ENCODE assay signal across 15 cellular contexts in the genomic region with DNA sequence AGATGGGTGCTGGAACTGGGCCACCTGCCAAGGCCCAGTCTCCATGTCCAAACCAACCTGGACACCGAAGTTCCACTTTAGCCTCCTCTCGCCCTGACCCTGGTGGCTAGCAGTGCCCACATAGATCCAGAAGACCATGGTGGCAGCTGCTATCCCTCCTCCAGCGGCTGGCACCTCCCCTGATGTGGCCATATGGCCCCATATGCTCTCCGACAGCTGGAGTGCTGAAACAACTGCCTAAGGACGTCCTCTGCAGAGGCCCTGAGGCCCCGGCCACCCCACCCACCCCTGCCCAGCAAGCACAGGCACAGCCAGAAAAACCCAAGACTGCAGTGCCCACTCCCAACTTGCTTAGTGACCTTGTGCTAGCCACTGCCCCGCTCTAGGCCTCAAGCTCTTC.
DNase-seq lines count a peak whose midpoint lies in the region; ATAC-seq, FAIRE-seq and TF ChIP-seq lines count a peak whose summit lies in the region.
"Had no signal": no experiment of that assay in that cellular context is flagged by ENCODE, and none has a peak within 500 bp of the region (broad histone marks: within the 10 kb centered on the region; RNA-seq: fewer than 3 reads in every experiment).

No MANE protein-coding gene starts in this region.

- peaks cover 15 to 28% (median 24%) of the 10 kb centered on the region in 4 experiments for H3K27me3 ChIP-seq in H1 (replicated peaks in 1 of 4; ENCODE audit: control insufficient read depth in 3 of 4, extremely low read depth in 1 of 4, insufficient read depth in 3 of 4, low read length in 3 of 4)

- CTCF ChIA-PET in HEK293 (lab: Yijun Ruan, JAX) (interaction anchor here (0.6 to 0.7 kb wide), 2 partner anchors 181 to 691 kb away, joined by 4 to 5 read pairs; no protein-coding TSS in a partner anchor), H1 (lab: Charles Lee; ENCODE audit: partially characterized antibody) (interaction anchor here (0.8 to 1.4 kb wide), 2 partner anchors 24 to 30 kb away, joined by 3 to 5 read pairs; no protein-coding TSS in a partner anchor)

- H3K4ac ChIP-seq in H1 (replicated peaks; ENCODE audit: insufficient read length, low read depth, low read length), result no peak overlapping the region

- DNase-seq in NCI-H2171 (lab: John Stamatoyannopoulos, UW) (peak; percentile 47), H1 (ENCODE audit: low read depth in 1 of 2, low spot score in 2 of 2) (no peak), type B pancreatic cell (ENCODE audit: extremely low spot score, unreplicated experiment) (no peak), NCI-H2081 (lab: John Stamatoyannopoulos, UW) (no peak)
- DNase-seq: CD4-positive, alpha-beta memory T cell; DND-41; GDM1 had no signal

- H3K23me2 ChIP-seq in H1 (ENCODE audit: low read depth, low read length), result peaks cover 14% of the 10 kb centered on the region; the same call in 1 of the 2 replicates

- FAIRE-seq in H1 (lab: Jason Lieb, UNC), result no peak
- FAIRE-seq: A204.1, H54 had no signal

- H3K9me3 Mint-ChIP-seq in type B pancreatic cell, result no peaks in the 10 kb centered on the region
- H3K9me3 Mint-ChIP-seq: CD4-positive, alpha-beta memory T cell had no signal

- TF ChIP-seq EP300 in H1 (IDR thresholded peaks at IDR 0.05; ENCODE audit: borderline replicate concordance in 1 of 2, low read depth in 2 of 2, low read length in 2 of 2), result no peak

- ATAC-seq in HG03139 (IDR thresholded peaks at IDR 0.05; ENCODE audit: unreplicated experiment) (no peak), HG03175 (IDR thresholded peaks at IDR 0.05; ENCODE audit: unreplicated experiment) (no peak)
- ATAC-seq: HCT116 had no signal

- 100% methylated on average over 5 of the region's 7 CpGs; no CpG with 5 or more reads in 1 of the 2 experiments for WGBS in H1 (ENCODE audit: extremely low coverage in 1 of 2, insufficient coverage in 1 of 2, insufficient read length in 1 of 2, insufficient replicate concordance in 2 of 2, low coverage in 1 of 2, low lambda C conversion rate in 2 of 2, missing lambda C conversion rate in 1 of 2), 2 experiments

- TF ChIP-seq RAD21 in H1 (IDR thresholded peaks at IDR 0.05 in 1 of 2, conservative IDR thresholded peaks at IDR 0.05 in 1 of 2; ENCODE audit: low read depth in 2 of 2, low read length in 2 of 2), result no peak

- H3K36me3 ChIP-seq in HEK293 (ENCODE audit: control insufficient read depth in 2 of 2, insufficient read depth in 1 of 2, low read length in 2 of 2) (no peaks in the 10 kb centered on the region), H1 (ENCODE audit: control insufficient read depth in 2 of 4, insufficient read depth in 4 of 4, low read length in 3 of 4) (no peaks in the 10 kb centered on the region)

- no peaks in the 10 kb centered on the region for H3K36me3 Mint-ChIP-seq in type B pancreatic cell
- H3K36me3 Mint-ChIP-seq: CD4-positive, alpha-beta memory T cell; IgD-negative memory B cell had no signal

- POLR2A ChIA-PET in HEK293 (lab: Yijun Ruan, JAX), result no interaction called here
- POLR2A ChIA-PET in H1 (lab: Charles Lee; ENCODE audit: partially characterized antibody), result no interaction called here

- no peak overlapping the region for H3K4me2 ChIP-seq in H1 (ENCODE audit: insufficient read depth in 1 of 2, low read depth in 2 of 2, low read length in 2 of 2)

- H3K9ac ChIP-seq in H1 (replicated peaks in 1 of 4; ENCODE audit: extremely low read depth in 1 of 4, low read depth in 3 of 4, low read length in 3 of 4), result no peak overlapping the region

- no peak overlapping the region for H3K23ac ChIP-seq in H1 (ENCODE audit: insufficient read length)

- H4K91ac ChIP-seq in H1 (replicated peaks; ENCODE audit: insufficient read length, low read length), result no peak overlapping the region

- H4K20me1 ChIP-seq in H1 (replicated peaks in 1 of 2; ENCODE audit: control insufficient read depth in 1 of 2, insufficient read depth in 2 of 2, low read length in 2 of 2), result peaks cover 0 to 1% of the 10 kb centered on the region in 2 experiments

- H3K56ac ChIP-seq in H1 (replicated peaks; ENCODE audit: insufficient read length, low read depth, low read length), result no peak overlapping the region

- H4K8ac ChIP-seq in H1 (ENCODE audit: extremely low read depth, insufficient read depth, low read length), result peak overlapping the region; percentile 35; the same call in 1 of the 2 replicates

- H2BK12ac ChIP-seq in H1 (ENCODE audit: low read depth, low read length), result 0 out of 2 replicates have a peak overlapping the region, but pooled peaks have one; percentile 50

- peak overlapping the region; percentile 82; the same call in 1 of the 2 replicates for H2AK5ac ChIP-seq in H1 (ENCODE audit: low read depth, low read length)

- no peak overlapping the region for H4K5ac ChIP-seq in H1 (ENCODE audit: insufficient read length, low read depth, low read length)

- peak overlapping the region; percentile 24 for H3K27ac Mint-ChIP-seq in type B pancreatic cell
- H3K27ac Mint-ChIP-seq: B cell; CD4-positive, alpha-beta memory T cell; IgD-negative memory B cell had no signal

- no peak overlapping the region for H2AFZ ChIP-seq in H1 (ENCODE audit: low read length)

- H3K14ac ChIP-seq in H1 (ENCODE audit: insufficient read length), result no peak overlapping the region

- H3K4me3 Mint-ChIP-seq in type B pancreatic cell, result no peak overlapping the region
- H3K4me3 Mint-ChIP-seq: B cell; CD4-positive, alpha-beta memory T cell; IgD-negative memory B cell had no signal

- H3K27ac ChIP-seq in HEK293 (ENCODE audit: extremely low read depth, low read depth, low read length), result no peak overlapping the region
- no peak overlapping the region for H3K27ac ChIP-seq in H1 (ENCODE audit: low read depth, low read length)

- H3K27me3 Mint-ChIP-seq in type B pancreatic cell, result peaks cover 25% of the 10 kb centered on the region

- H3K4me3 ChIP-seq in HEK293 (ENCODE audit: low read depth, low read length) (no peak overlapping the region), H1 (ENCODE audit: extremely low read depth in 1 of 4, insufficient read depth in 2 of 4, low read depth in 3 of 4, low read length in 4 of 4) (no peak overlapping the region)

- TF ChIP-seq POLR2A in H1 (IDR thresholded peaks at IDR 0.05; ENCODE audit: control extremely low read depth in 1 of 2, low read depth in 2 of 2, low read length in 2 of 2), result no peak

- H2BK5ac ChIP-seq in H1 (ENCODE audit: low read depth, low read length), result no peak overlapping the region

- H2BK15ac ChIP-seq in H1 (ENCODE audit: low read length), result no peak overlapping the region

- H3K4me1 Mint-ChIP-seq in type B pancreatic cell (ENCODE audit: unreplicated experiment), result peaks cover 13% of the 10 kb centered on the region
- H3K4me1 Mint-ChIP-seq: IgD-negative memory B cell had no signal

- H3K9me3 ChIP-seq in HEK293 (ENCODE audit: control insufficient read depth, insufficient read depth, low read depth, low read length), result no peaks in the 10 kb centered on the region
- H3K9me3 ChIP-seq in H1 (ENCODE audit: insufficient read depth in 2 of 2, low read depth in 1 of 2, low read length in 1 of 2), result no peaks in the 10 kb centered on the region

- TF ChIP-seq CTCF in HEK293 (tag by site-specific recombination; IDR thresholded peaks at IDR 0.05) (no peak), H1 (IDR thresholded peaks at IDR 0.05; ENCODE audit: control extremely low read depth in 1 of 3, insufficient read depth in 1 of 3, low read depth in 1 of 3, low read length in 3 of 3) (no peak), type B pancreatic cell (conservative IDR thresholded peaks at IDR 0.05) (no peak)

- no peak overlapping the region for H2BK20ac ChIP-seq in H1 (ENCODE audit: low read length)

- no peaks in the 10 kb centered on the region for H3K79me2 ChIP-seq in H1 (ENCODE audit: control insufficient read depth in 1 of 2, insufficient read depth in 2 of 2, low read length in 2 of 2)

- no peak overlapping the region for H2BK120ac ChIP-seq in H1 (replicated peaks; ENCODE audit: low read depth, low read length)

- H3K79me1 ChIP-seq in H1 (ENCODE audit: low read depth, low read length), result no peaks in the 10 kb centered on the region

- no peaks in the 10 kb centered on the region for H3K4me1 ChIP-seq in HEK293 (ENCODE audit: control insufficient read depth, insufficient read depth, low read length)
- peaks cover 0 to 20% (median 10%) of the 10 kb centered on the region in 4 experiments; a peak in 6 of 7 replicates for H3K4me1 ChIP-seq in H1 (replicated peaks in 1 of 4; ENCODE audit: control insufficient read depth in 3 of 4, insufficient read depth in 4 of 4, low read length in 3 of 4)

- no peak overlapping the region for H3K18ac ChIP-seq in H1 (ENCODE audit: extremely low read depth, low read length)

TF ChIP-seq in HEK293, 187 proteins besides CTCF, POLR2A, EP300 and RAD21 (continues in another document):
- TF ChIP-seq TCF7L2 (IDR thresholded peaks at IDR 0.05; ENCODE audit: borderline replicate concordance, low read depth, low read length), result no peak

TF ChIP-seq in H1, 55 proteins besides CTCF, POLR2A, EP300 and RAD21:
- 0 out of 4 replicates have a peak, but pooled peaks of 1 of the 2 experiments have one; percentile 52 for TF ChIP-seq SIN3A (conservative IDR thresholded peaks at IDR 0.05 in 1 of 2, IDR thresholded peaks at IDR 0.05 in 1 of 2; ENCODE audit: low read depth in 1 of 2, low read length in 2 of 2)
- no peak for TF ChIP-seq TEAD4 (IDR thresholded peaks at IDR 0.05; ENCODE audit: low read depth, low read length)
